In genomic region chr12:7877421-7877820, GRCh38 we compare ENCODE assay signal across 33 cellular contexts. TPM values are rescaled to one million over a fixed set of nuclear protein-coding genes. Genes with fewer than 3 reads are reported as not detected.
"Had no signal": no experiment of that assay in that cellular context is flagged by ENCODE, and none has a peak within 500 bp of the region (broad histone marks: within the 10 kb centered on the region; RNA-seq: fewer than 3 reads in every experiment).

No MANE protein-coding gene starts in this region.

- H3K4me1 Mint-ChIP-seq: activated naive CD8-positive, alpha-beta T cell treated with anti-CD3 and anti-CD28 coated beads for 36 hours; activated T-helper 17 cell treated with anti-CD3 and anti-CD28 coated beads, Interleukin-2, amount 50 U/mL, for 72 hours had no signal

- H3K36me3 ChIP-seq: ascending aorta, cardiac muscle cell, SJCRH30, WERI-Rb-1 had no signal

- DNase-seq: activated CD4-positive, alpha-beta T cell treated with anti-CD3 and anti-CD28 coated beads for 1 hour; activated CD4-positive, alpha-beta T cell treated with anti-CD3 and anti-CD28 coated beads for 48 hours; activated CD4-positive, CD25-positive, alpha-beta regulatory T cell; activated CD8-positive, alpha-beta T cell treated with anti-CD3 and anti-CD28 coated beads for 36 hours; activated effector memory CD4-positive, alpha-beta T cell treated with anti-CD3 and anti-CD28 coated beads, Interleukin-2, amount 50 U/mL, for 16 hours; activated naive CD4-positive, alpha-beta T cell; activated naive CD4-positive, alpha-beta T cell treated with anti-CD3 and anti-CD28 coated beads, Interleukin-2, amount 50 U/mL, for 16 hours; activated naive CD8-positive, alpha-beta T cell treated with anti-CD3 and anti-CD28 coated beads for 36 hours; activated T-cell treated with anti-CD3 and anti-CD28 coated beads, Interleukin-2, amount 50 U/mL, for 1 hour; activated T-cell treated with anti-CD3 and anti-CD28 coated beads, Interleukin-2, amount 50 U/mL, for 72 hours; amygdala; Kasumi-1; KG1; MM.1S; MV-4-11; NCI-H1092; NCI-H1436 treated with DMSO at 0.1 percent for 48 hours; NCI-H1694 treated with DMSO at 0.1 percent for 48 hours; NCI-H2029; NCI-H345; NCI-H524 treated with DMSO at 0.1 percent for 48 hours; SHP77; SJCRH30; T1000; WERI-Rb-1 had no signal

- H3K27ac Mint-ChIP-seq: activated CD8-positive, alpha-beta T cell treated with anti-CD3 and anti-CD28 coated beads for 36 hours; activated naive CD8-positive, alpha-beta T cell treated with anti-CD3 and anti-CD28 coated beads for 36 hours; activated T-cell treated with anti-CD3 and anti-CD28 coated beads, Interleukin-2, amount 50 U/mL, for 72 hours; activated T-helper 17 cell treated with anti-CD3 and anti-CD28 coated beads, Interleukin-2, amount 50 U/mL, for 72 hours had no signal

- H3K4me1 ChIP-seq: ascending aorta, SJCRH30 had no signal

- H3K4me3 Mint-ChIP-seq: activated CD8-positive, alpha-beta T cell treated with anti-CD3 and anti-CD28 coated beads for 36 hours; activated naive CD8-positive, alpha-beta T cell treated with anti-CD3 and anti-CD28 coated beads for 36 hours; activated T-cell treated with anti-CD3 and anti-CD28 coated beads, Interleukin-2, amount 50 U/mL, for 72 hours; activated T-helper 17 cell treated with anti-CD3 and anti-CD28 coated beads, Interleukin-2, amount 50 U/mL, for 72 hours had no signal

- ATAC-seq: activated CD8-positive, alpha-beta T cell treated with anti-CD3 and anti-CD28 coated beads for 36 hours; activated T-cell treated with anti-CD3 and anti-CD28 coated beads, Interleukin-2, amount 50 U/mL, for 72 hours; activated T-helper 17 cell treated with anti-CD3 and anti-CD28 coated beads, Interleukin-2, amount 50 U/mL, for 72 hours; Panc1 had no signal

- H3K9me3 ChIP-seq: ascending aorta, SJCRH30 had no signal

- H3K27me3 ChIP-seq: SJCRH30 had no signal

- H3K36me3 Mint-ChIP-seq: activated naive CD8-positive, alpha-beta T cell treated with anti-CD3 and anti-CD28 coated beads for 36 hours had no signal

- H3K9me3 Mint-ChIP-seq: activated CD8-positive, alpha-beta T cell treated with anti-CD3 and anti-CD28 coated beads for 36 hours; activated naive CD8-positive, alpha-beta T cell treated with anti-CD3 and anti-CD28 coated beads for 36 hours; activated T-cell treated with anti-CD3 and anti-CD28 coated beads, Interleukin-2, amount 50 U/mL, for 72 hours; activated T-helper 17 cell treated with anti-CD3 and anti-CD28 coated beads, Interleukin-2, amount 50 U/mL, for 72 hours had no signal

- H3K27ac ChIP-seq: ascending aorta, cardiac muscle cell, SJCRH30, SK-N-MC, WERI-Rb-1 had no signal

- H3K4me3 ChIP-seq: ascending aorta, cardiac muscle cell, SJCRH30, SK-N-MC had no signal

RNA-seq across cellular contexts. Expression of gene SLC2A14, which starts 4.7 kb away (rescaled TPM):
- total RNA-seq: ascending aorta; cardiac muscle cell; NCI-H460; T-helper 1 cell treated with Interleukin-12 subunit alpha and Interleukin-12 subunit beta and Interleukin-4 antibody, amounts not matched to agents 30 ng/mL and 1 ng/mL, for 36 hours; T-helper 2 cell treated with Interferon-gamma antibody and Interleukin-4, amounts not matched to agents 100 ng/mL and 5 ng/mL, for 36 hours had no signal
